Comparison of ENCODE assay signal across 19 cellular contexts in genomic region chr3:45715945-45716344, GRCh38. TPM values are rescaled to one million over a fixed set of nuclear protein-coding genes. Genes with fewer than 3 reads are reported as not detected.
DNase-seq lines count a peak whose midpoint lies in the region; TF ChIP-seq lines count a peak whose summit lies in the region.
"Had no signal": no experiment of that assay in that cellular context is flagged by ENCODE, and none has a peak within 500 bp of the region (broad histone marks: within the 10 kb centered on the region; RNA-seq: fewer than 3 reads in every experiment).

No MANE protein-coding gene starts in this region.

- H3K9me3 ChIP-seq in Caco-2: no peaks in the 10 kb centered on the region
- H3K9me3 ChIP-seq: gastroesophageal sphincter, pancreas, right lobe of liver, transverse colon had no signal

- peak overlapping the region; percentile 42 for H3K27ac Mint-ChIP-seq in Caco-2 (ENCODE audit: unreplicated experiment)
- H3K27ac Mint-ChIP-seq in activated naive CD8-positive, alpha-beta T cell: peak overlapping the region; percentile 69
- H3K27ac Mint-ChIP-seq in mesothelial cell of epicardium: no peak overlapping the region
- H3K27ac Mint-ChIP-seq: activated naive CD4-positive, alpha-beta T cell treated with anti-CD3 and anti-CD28 coated beads, Interleukin-2, amount 10 ng/mL, durations not matched to agents 7 days and 5 days; nephron progenitor cell had no signal

- H3K27me3 Mint-ChIP-seq in Caco-2 (ENCODE audit: insufficient read depth, unreplicated experiment) (no peaks in the 10 kb centered on the region), mesothelial cell of epicardium (ENCODE audit: low read depth) (no peaks in the 10 kb centered on the region)
- H3K27me3 Mint-ChIP-seq in activated naive CD8-positive, alpha-beta T cell: no peaks in the 10 kb centered on the region
- H3K27me3 Mint-ChIP-seq: activated naive CD4-positive, alpha-beta T cell treated with anti-CD3 and anti-CD28 coated beads, Interleukin-2, amount 10 ng/mL, durations not matched to agents 7 days and 5 days had no signal

- DNase-seq in Caco-2 (no peak), ELR (ENCODE audit: low read depth) (peak; percentile 26), fibroblast of mammary gland (ENCODE audit: low read depth) (peak; percentile 39), NCI-H2029 treated with DMSO at 0.1 percent for 48 hours (lab: John Stamatoyannopoulos, UW) (no peak), mesothelial cell of epicardium (ENCODE audit: low spot score in 2 of 2, unreplicated experiment in 2 of 2) (no peak), dermis blood vessel endothelial cell (no peak)
- DNase-seq: activated naive CD4-positive, alpha-beta T cell treated with anti-CD3 and anti-CD28 coated beads, Interleukin-2, amount 10 ng/mL, durations not matched to agents 7 days and 5 days; cerebellar nuclear complex; hypothalamus; NCI-H1105; NCI-H2081; NCI-H446; nephron progenitor cell; pancreas; right lobe of liver; stimulated activated CD4-positive, alpha-beta T cell treated with anti-CD3 and anti-CD28 coated beads, Interleukin-15, amount 100 ng/mL, for 24 hours; transverse colon had no signal

- intact Hi-C loops in Caco-2 (cut with micrococcal nuclease; ENCODE audit: unreplicated experiment): no loop called here

- H3K9me3 Mint-ChIP-seq in Caco-2 (ENCODE audit: unreplicated experiment): no peaks in the 10 kb centered on the region
- no peaks in the 10 kb centered on the region for H3K9me3 Mint-ChIP-seq in activated naive CD8-positive, alpha-beta T cell (ENCODE audit: low read depth)
- peaks cover 2% of the 10 kb centered on the region for H3K9me3 Mint-ChIP-seq in mesothelial cell of epicardium
- H3K9me3 Mint-ChIP-seq: activated naive CD4-positive, alpha-beta T cell treated with anti-CD3 and anti-CD28 coated beads, Interleukin-2, amount 10 ng/mL, durations not matched to agents 7 days and 5 days; nephron progenitor cell had no signal

- POLR2A ChIA-PET in Caco-2 (lab: Charles Lee): no interaction called here

- H3K4me1 ChIP-seq in Caco-2: no peaks in the 10 kb centered on the region

- no TSS peak for BruUV-seq in Caco-2 (replicated peaks; lab: Mats Ljungman, UMichigan)

- no peaks in the 10 kb centered on the region for H3K27me3 ChIP-seq in Caco-2 (replicated peaks; ENCODE audit: control insufficient read depth, insufficient read depth, low read length)
- H3K27me3 ChIP-seq: gastroesophageal sphincter, pancreas, right lobe of liver, transverse colon had no signal

- H3K36me3 Mint-ChIP-seq in Caco-2 (ENCODE audit: insufficient read depth, unreplicated experiment): peaks cover 30% of the 10 kb centered on the region
- H3K36me3 Mint-ChIP-seq in activated naive CD8-positive, alpha-beta T cell: peaks cover 22% of the 10 kb centered on the region
- H3K36me3 Mint-ChIP-seq in mesothelial cell of epicardium: peaks cover 27% of the 10 kb centered on the region

- no peak for TF ChIP-seq CTCF in Caco-2 (IDR thresholded peaks at IDR 0.05; ENCODE audit: insufficient read depth in 1 of 2, low read depth in 1 of 2, low read length in 1 of 2, severe bottlenecking in 1 of 2, unreplicated experiment in 1 of 2)
- no peak for TF ChIP-seq CTCF in fibroblast of mammary gland (conservative IDR thresholded peaks at IDR 0.05; ENCODE audit: control insufficient read depth, insufficient read depth, low read depth, low read length)
- no peak for TF ChIP-seq CTCF in mesothelial cell of epicardium (IDR thresholded peaks at IDR 0.05; ENCODE audit: unreplicated experiment)

- H3K4me1 Mint-ChIP-seq in Caco-2 (ENCODE audit: low read depth, unreplicated experiment) (no peaks in the 10 kb centered on the region), mesothelial cell of epicardium (peaks cover 22% of the 10 kb centered on the region)
- peaks cover 31% of the 10 kb centered on the region for H3K4me1 Mint-ChIP-seq in activated naive CD8-positive, alpha-beta T cell (ENCODE audit: low read depth)
- H3K4me1 Mint-ChIP-seq: nephron progenitor cell had no signal

- CTCF ChIA-PET in Caco-2 (lab: Charles Lee): no interaction called here

- H3K36me3 ChIP-seq in Caco-2 (ENCODE audit: control insufficient read depth, insufficient read depth, low read length): no peaks in the 10 kb centered on the region

- H3K4me3 ChIP-seq in Caco-2 (ENCODE audit: low read depth, low read length): no peak overlapping the region
- no peak overlapping the region for H3K4me3 ChIP-seq in fibroblast of mammary gland (ENCODE audit: control insufficient read depth, low read depth, low read length)
- H3K4me3 ChIP-seq: gastroesophageal sphincter, pancreas, right lobe of liver, transverse colon had no signal

- H3K4me3 Mint-ChIP-seq in Caco-2 (ENCODE audit: unreplicated experiment): no peak overlapping the region
- no peak overlapping the region for H3K4me3 Mint-ChIP-seq in activated naive CD8-positive, alpha-beta T cell
- no peak overlapping the region for H3K4me3 Mint-ChIP-seq in mesothelial cell of epicardium
- H3K4me3 Mint-ChIP-seq: activated naive CD4-positive, alpha-beta T cell treated with anti-CD3 and anti-CD28 coated beads, Interleukin-2, amount 10 ng/mL, durations not matched to agents 7 days and 5 days; nephron progenitor cell had no signal

RNA-seq across cellular contexts. Expression of gene SACM1L, which starts 26.7 kb away (rescaled TPM):
- total RNA-seq in Caco-2 (2022) (51.0 and 53.5 TPM in 2 replicates), mesothelial cell of epicardium (50.5 to 54.6 TPM (median 51.8 TPM) in 3 replicates), dermis blood vessel endothelial cell (48.5 and 51.0 TPM in 2 replicates)

Comparison
In these comparisons a context has a peak if more than half of its experiments do, and no peak if none do; other contexts are left out.
1. DNase-seq: peak in ELR (single experiment) and fibroblast of mammary gland (single experiment); none in Caco-2 (0 of 2), NCI-H2029 treated with DMSO at 0.1 percent for 48 hours (single experiment), mesothelial cell of epicardium (0 of 2) and dermis blood vessel endothelial cell (single experiment).